Comparison of ENCODE assay signal across 14 cellular contexts in genomic region chr16:81494434-81494806, GRCh38. TPM values are rescaled to one million over a fixed set of nuclear protein-coding genes. Genes with fewer than 3 reads are reported as not detected.
DNase-seq lines count a peak whose midpoint lies in the region; ATAC-seq, FAIRE-seq and TF ChIP-seq lines count a peak whose summit lies in the region.
"Had no signal": no experiment of that assay in that cellular context is flagged by ENCODE, and none has a peak within 500 bp of the region (broad histone marks: within the 10 kb centered on the region; RNA-seq: fewer than 3 reads in every experiment).

No MANE protein-coding gene starts in this region.

- H3K4me1 ChIP-seq in BLaER1 = peaks cover 100% of the 10 kb centered on the region
- peaks cover 68 to 69% of the 10 kb centered on the region in 2 experiments for H3K4me1 ChIP-seq in K562 (replicated peaks in 1 of 2; ENCODE audit: control insufficient read depth in 2 of 2, insufficient read depth in 2 of 2, low read length in 2 of 2)
- peaks cover 0 to 3% of the 10 kb centered on the region in 2 donors for H3K4me1 ChIP-seq in gastrocnemius medialis

- H4K20me1 ChIP-seq in BLaER1 (peaks cover 98% of the 10 kb centered on the region), K562 (replicated peaks; ENCODE audit: control insufficient read depth, insufficient read depth, low read length) (no peaks in the 10 kb centered on the region; the same call in 1 of the 2 replicates)

- POLR2A ChIA-PET in K562 (lab: Yijun Ruan, JAX) = interaction anchor here (0.6 to 3.5 kb wide), 9 partner anchors 9 to 216 kb away, joined by 3 to 18 read pairs (median 3); no protein-coding TSS in a partner anchor
- POLR2A ChIA-PET in activated CD8-positive, alpha-beta T cell treated with anti-CD3 and anti-CD28 coated beads for 36 hours (lab: Charles Lee) = interaction anchor here (0.8 to 1.1 kb wide), 2 partner anchors 9 to 22 kb away, joined by 3 read pairs; no protein-coding TSS in a partner anchor

- TF ChIP-seq CTCF in K562 (IDR thresholded peaks at IDR 0.05 in 2 of 3, conservative IDR thresholded peaks at IDR 0.05 in 1 of 3; ENCODE audit: insufficient read depth in 2 of 3, low read depth in 1 of 3, low read length in 3 of 3) = no peak
- no peak for TF ChIP-seq CTCF in gastrocnemius medialis (IDR thresholded peaks at IDR 0.05 in 4 of 5, conservative IDR thresholded peaks at IDR 0.05 in 1 of 5)
- no peak for TF ChIP-seq CTCF in activated CD8-positive, alpha-beta T cell treated with anti-CD3 and anti-CD28 coated beads for 36 hours (IDR thresholded peaks at IDR 0.05)

- DNase-seq in K562 (ENCODE audit: extremely low read depth in 1 of 4, low spot score in 3 of 4) = no peak
- no peak for DNase-seq in gastrocnemius medialis
- no peak for DNase-seq in mesenteric fat pad (ENCODE audit: low spot score)
- no peak for DNase-seq in GM12891 (ENCODE audit: insufficient read length, low spot score)
- DNase-seq in activated CD8-positive, alpha-beta T cell treated with anti-CD3 and anti-CD28 coated beads for 36 hours = no peak
- DNase-seq in activated T-helper 2 cell treated with anti-CD3 and anti-CD28 coated beads, Interferon-gamma antibody, Interleukin-2, Interleukin-4, amounts not matched to agents 10 μg/mL and 5 μg/mL and 100 μg/mL, durations not matched to agents 14 hours and 24 hours and 36 hours (ENCODE audit: low spot score) = no peak

- CTCF ChIA-PET in K562 (lab: Yijun Ruan, JAX; ENCODE audit: low intra/inter-chr PET ratio) = no interaction called here
- CTCF ChIA-PET in activated CD8-positive, alpha-beta T cell treated with anti-CD3 and anti-CD28 coated beads for 36 hours (lab: Charles Lee) = interaction anchor here (1.0 kb wide), 1 partner anchor 9 kb away, joined by 3 read pairs; no protein-coding TSS in a partner anchor

- H3K36me3 Mint-ChIP-seq in activated CD8-positive, alpha-beta T cell treated with anti-CD3 and anti-CD28 coated beads for 36 hours (ENCODE audit: low read depth) = no peaks in the 10 kb centered on the region
- peaks cover 3% of the 10 kb centered on the region for H3K36me3 Mint-ChIP-seq in activated T-helper 2 cell treated with anti-CD3 and anti-CD28 coated beads, Interferon-gamma antibody, Interleukin-2, Interleukin-4, amounts not matched to agents 10 μg/mL and 5 μg/mL and 100 μg/mL, durations not matched to agents 14 hours and 24 hours and 36 hours (ENCODE audit: low read depth)

- H3K9me3 Mint-ChIP-seq in activated CD8-positive, alpha-beta T cell treated with anti-CD3 and anti-CD28 coated beads for 36 hours = no peaks in the 10 kb centered on the region
- H3K9me3 Mint-ChIP-seq in activated T-helper 2 cell treated with anti-CD3 and anti-CD28 coated beads, Interferon-gamma antibody, Interleukin-2, Interleukin-4, amounts not matched to agents 10 μg/mL and 5 μg/mL and 100 μg/mL, durations not matched to agents 14 hours and 24 hours and 36 hours = no peaks in the 10 kb centered on the region
- H3K9me3 Mint-ChIP-seq: activated T-helper 1 cell treated with anti-CD3 and anti-CD28 coated beads, Interleukin-12 subunit alpha, Interleukin-12 subunit beta, Interleukin-2, Interleukin-4 antibody, amounts not matched to agents 30 ng/mL and 10 ng/mL and 1 ng/mL, durations not matched to agents 14 hours and 24 hours and 36 hours; memory B cell had no signal

- ATAC-seq in K562 (peak; percentile 0; the same call in 1 of the 3 replicates), gastrocnemius medialis (no peak)
- no peak for ATAC-seq in activated CD8-positive, alpha-beta T cell treated with anti-CD3 and anti-CD28 coated beads for 36 hours

- H3K9me1 ChIP-seq in K562 (ENCODE audit: control insufficient read depth, insufficient read depth, low read length) = peaks cover 5% of the 10 kb centered on the region

- H3K4me3 Mint-ChIP-seq in activated CD8-positive, alpha-beta T cell treated with anti-CD3 and anti-CD28 coated beads for 36 hours = no peak overlapping the region
- H3K4me3 Mint-ChIP-seq in activated T-helper 2 cell treated with anti-CD3 and anti-CD28 coated beads, Interferon-gamma antibody, Interleukin-2, Interleukin-4, amounts not matched to agents 10 μg/mL and 5 μg/mL and 100 μg/mL, durations not matched to agents 14 hours and 24 hours and 36 hours (ENCODE audit: low read depth) = no peak overlapping the region
- H3K4me3 Mint-ChIP-seq: activated T-helper 1 cell treated with anti-CD3 and anti-CD28 coated beads, Interleukin-12 subunit alpha, Interleukin-12 subunit beta, Interleukin-2, Interleukin-4 antibody, amounts not matched to agents 30 ng/mL and 10 ng/mL and 1 ng/mL, durations not matched to agents 14 hours and 24 hours and 36 hours; memory B cell had no signal

- H3K27ac Mint-ChIP-seq in activated CD8-positive, alpha-beta T cell treated with anti-CD3 and anti-CD28 coated beads for 36 hours = no peak overlapping the region
- H3K27ac Mint-ChIP-seq in activated T-helper 2 cell treated with anti-CD3 and anti-CD28 coated beads, Interferon-gamma antibody, Interleukin-2, Interleukin-4, amounts not matched to agents 10 μg/mL and 5 μg/mL and 100 μg/mL, durations not matched to agents 14 hours and 24 hours and 36 hours = no peak overlapping the region
- H3K27ac Mint-ChIP-seq: activated T-helper 1 cell treated with anti-CD3 and anti-CD28 coated beads, Interleukin-12 subunit alpha, Interleukin-12 subunit beta, Interleukin-2, Interleukin-4 antibody, amounts not matched to agents 30 ng/mL and 10 ng/mL and 1 ng/mL, durations not matched to agents 14 hours and 24 hours and 36 hours; memory B cell had no signal

- H3K27ac ChIP-seq in BLaER1 (peak overlapping the region; percentile 57), K562 (ENCODE audit: extremely low read depth, low read depth, low read length) (peak overlapping the region; percentile 97), layer of hippocampus (ENCODE audit: low read depth, low read length) (peak overlapping the region; percentile 39), gastrocnemius medialis (peak overlapping the region; percentile 33 to 65 (median 48))
- H3K27ac ChIP-seq: colonic mucosa, HL-60, KMS-11 had no signal

- no TSS peak for BruUV-seq in K562 (replicated peaks; lab: Mats Ljungman, UMichigan)

- 0 out of 2 replicates have a peak overlapping the region, but pooled peaks have one; percentile 7 for H2AFZ ChIP-seq in K562 (ENCODE audit: low read depth, low read length)

- no peak for TF ChIP-seq RAD21 in K562 (CRISPR knock-in tag; conservative IDR thresholded peaks at IDR 0.05 in 1 of 2, IDR thresholded peaks at IDR 0.05 in 1 of 2)

- WGBS in K562 (ENCODE audit: insufficient coverage, low coverage, missing lambda C conversion rate) = 44% methylated on average over 10 of the region's 10 CpGs

- H3K27me3 ChIP-seq in BLaER1 (no peaks in the 10 kb centered on the region), K562 (ENCODE audit: control insufficient read depth in 2 of 2, insufficient read depth in 2 of 2, low read length in 2 of 2) (no peaks in the 10 kb centered on the region), layer of hippocampus (ENCODE audit: control insufficient read depth, insufficient read depth, low read length) (no peaks in the 10 kb centered on the region), gastrocnemius medialis (no peaks in the 10 kb centered on the region)
- H3K27me3 ChIP-seq: colonic mucosa had no signal

- peak overlapping the region; percentile 91 for H3K4me2 ChIP-seq in BLaER1
- no peak overlapping the region for H3K4me2 ChIP-seq in K562 (ENCODE audit: insufficient read depth, low read length)
- H3K4me2 ChIP-seq: KMS-11 had no signal

- no peak for TF ChIP-seq POLR2A in K562 (conservative IDR thresholded peaks at IDR 0.05)
- no peak for TF ChIP-seq POLR2A in gastrocnemius medialis (IDR thresholded peaks at IDR 0.05)
- TF ChIP-seq POLR2A in GM12891 (IDR thresholded peaks at IDR 0.05; ENCODE audit: low read depth, low read length) = no peak

- H3K9me3 ChIP-seq in BLaER1 (no peaks in the 10 kb centered on the region), K562 (replicated peaks; ENCODE audit: control insufficient read depth, insufficient read depth, low read depth, low read length) (no peaks in the 10 kb centered on the region), gastrocnemius medialis (no peaks in the 10 kb centered on the region)
- H3K9me3 ChIP-seq: colonic mucosa had no signal

- FAIRE-seq in K562 (lab: Jason Lieb, UNC) = no peak
- no peak for FAIRE-seq in GM12891 (lab: Jason Lieb, UNC)
- FAIRE-seq: G401.6 had no signal

- peaks cover 20% of the 10 kb centered on the region for H3K4me1 Mint-ChIP-seq in activated CD8-positive, alpha-beta T cell treated with anti-CD3 and anti-CD28 coated beads for 36 hours (ENCODE audit: low read depth)
- H3K4me1 Mint-ChIP-seq in activated T-helper 2 cell treated with anti-CD3 and anti-CD28 coated beads, Interferon-gamma antibody, Interleukin-2, Interleukin-4, amounts not matched to agents 10 μg/mL and 5 μg/mL and 100 μg/mL, durations not matched to agents 14 hours and 24 hours and 36 hours (ENCODE audit: low read depth) = peaks cover 23% of the 10 kb centered on the region

- H3K9ac ChIP-seq in BLaER1 = peak overlapping the region; percentile 56
- H3K9ac ChIP-seq in K562 (ENCODE audit: insufficient read depth in 1 of 2, low read depth in 2 of 2, low read length in 2 of 2) = peak overlapping the region; percentile 75 to 86
- H3K9ac ChIP-seq: KMS-11 had no signal

- in situ Hi-C loops in K562 (cut with MboI) (no loop called here), gastrocnemius medialis (cut with MboI; ENCODE audit: low sequenced_read_pairs in 4 of 4) (no loop called here)

- no peak for TF ChIP-seq EP300 in K562 (IDR thresholded peaks at IDR 0.05; ENCODE audit: low read length)

- H3K27me3 Mint-ChIP-seq in activated CD8-positive, alpha-beta T cell treated with anti-CD3 and anti-CD28 coated beads for 36 hours = no peaks in the 10 kb centered on the region
- H3K27me3 Mint-ChIP-seq in activated T-helper 2 cell treated with anti-CD3 and anti-CD28 coated beads, Interferon-gamma antibody, Interleukin-2, Interleukin-4, amounts not matched to agents 10 μg/mL and 5 μg/mL and 100 μg/mL, durations not matched to agents 14 hours and 24 hours and 36 hours (ENCODE audit: low read depth) = no peaks in the 10 kb centered on the region
- H3K27me3 Mint-ChIP-seq: memory B cell had no signal

- intact Hi-C loops in K562 (cut with micrococcal nuclease) = loop anchor here (10.0 kb wide), 2 partner anchors 140 to 200 kb away; no protein-coding TSS in a partner anchor
- intact Hi-C loops in gastrocnemius medialis (cut with DNase I; ENCODE audit: low total_unique reads) = no loop called here
- intact Hi-C loops in activated CD8-positive, alpha-beta T cell treated with anti-CD3 and anti-CD28 coated beads for 36 hours (cut with micrococcal nuclease) = no loop called here
- intact Hi-C loops in activated T-helper 2 cell treated with anti-CD3 and anti-CD28 coated beads, Interferon-gamma antibody, Interleukin-2, Interleukin-4, amounts not matched to agents 10 μg/mL and 5 μg/mL and 100 μg/mL, durations not matched to agents 14 hours and 24 hours and 36 hours (cut with micrococcal nuclease) = no loop called here

- H3K36me3 ChIP-seq in BLaER1 = peaks cover 7% of the 10 kb centered on the region; the same call in 1 of the 2 replicates
- peaks cover 38% of the 10 kb centered on the region for H3K36me3 ChIP-seq in K562 (ENCODE audit: control insufficient read depth, insufficient read depth, low read length)
- H3K36me3 ChIP-seq in gastrocnemius medialis = no peaks in the 10 kb centered on the region
- H3K36me3 ChIP-seq: colonic mucosa had no signal

- H3K4me3 ChIP-seq in BLaER1 = no peak overlapping the region
- H3K4me3 ChIP-seq in K562 = no peak overlapping the region
- H3K4me3 ChIP-seq in gastrocnemius medialis = no peak overlapping the region
- H3K4me3 ChIP-seq: colonic mucosa had no signal

- peaks cover 97% of the 10 kb centered on the region for H3K79me2 ChIP-seq in K562 (ENCODE audit: control insufficient read depth, insufficient read depth, low read length)

RNA-seq across cellular contexts. Expression of gene CMIP, which starts 49.8 kb away (rescaled TPM):
- total RNA-seq in K562 (2011; cell fraction: chromatin; rRNA removed; ENCODE audit: low replicate concordance) = 107 and 183 TPM in 2 replicates
- 75.7 and 79.0 TPM in 2 replicates for total RNA-seq in K562 (2011; cell fraction: nucleolus; rRNA removed)
- total RNA-seq in K562 (2011; cell fraction: nucleoplasm; rRNA removed) = 101 and 152 TPM in 2 replicates
- total RNA-seq in K562 (2014; rRNA removed) (16.1 and 19.1 TPM in 2 replicates), K562 (2014; rRNA removed; fragmentation: Illumina TruSeq; extraction: Trizol) (10.3 and 10.8 TPM in 2 replicates), K562 (2015; rRNA removed; fragmentation: Illumina TruSeq; extraction: Trizol) (9.7 and 11.5 TPM in 2 replicates), K562 (2021) (66.4 and 82.5 TPM in 2 replicates), gastrocnemius medialis (1 to 10 TPM in 3 of 4 donors, under 1 TPM in 1; 0.90 to 5.1 (median 2.7) TPM), mesenteric fat pad (68.4 TPM)
- polyA plus RNA-seq in K562 (2011; rRNA removed) (8.1 and 19.2 TPM in 2 replicates), K562 (2014; fragmentation: Illumina TruSeq; extraction: Trizol) (39.4 and 41.6 TPM in 2 replicates), K562 (2014; fragmentation: Nextera tagmentation; extraction: Ambion mirVana) (1 to 10 TPM in 1 of 2 experiments, under 1 TPM in 1; 0.94 to 1.9 TPM), K562 (2014; rRNA removed) (15.6 and 21.0 TPM in 2 replicates)
- polyA plus RNA-seq in K562 (2011; cell fraction: cytosol; rRNA removed) = 17.6 and 21.0 TPM in 2 replicates
- 46.1 and 50.8 TPM in 2 replicates for polyA plus RNA-seq in K562 (2011; cell fraction: nucleus; rRNA removed)
- 51.9 and 88.9 TPM in 2 replicates for polyA plus RNA-seq in K562 (2012)
- 20.3 and 24.1 TPM in 2 replicates for polyA minus RNA-seq in K562 (2011; rRNA and poly(A)+ RNA removed)
- polyA minus RNA-seq in K562 (2011; cell fraction: cytosol; rRNA and poly(A)+ RNA removed) = 45.6 and 90.6 TPM in 2 replicates
- 26.0 and 43.0 TPM in 2 replicates for polyA minus RNA-seq in K562 (2011; cell fraction: nucleus; rRNA and poly(A)+ RNA removed)
- 15.3 TPM for polyA plus RNA-seq in GM12891 (2012; ENCODE audit: low read depth, missing spikeins)
- 10 to 100 TPM; 37.6 to 38.5 TPM for total RNA-seq in activated CD8-positive, alpha-beta T cell treated with anti-CD3 and anti-CD28 coated beads for 36 hours
- total RNA-seq in activated T-helper 2 cell treated with anti-CD3 and anti-CD28 coated beads, Interferon-gamma antibody, Interleukin-2, Interleukin-4, amounts not matched to agents 10 μg/mL and 5 μg/mL and 100 μg/mL, durations not matched to agents 14 hours and 24 hours and 36 hours = 68.0 and 76.9 TPM in 2 replicates

Comparison
In these comparisons a context has a peak if more than half of its experiments do, and no peak if none do; other contexts are left out.
1. H3K27ac ChIP-seq: peak in every context shown above with its lines; median percentile 97 in K562; 57 in BLaER1; 48 in gastrocnemius medialis; 39 in layer of hippocampus.